6 cellular contexts compared by ENCODE assay signal in genomic region chr16:30066882-30067583, GRCh38. TPM values are rescaled to one million over a fixed set of nuclear protein-coding genes. Genes with fewer than 3 reads are reported as not detected.
A peak's percentile ranks its signal among the peaks of the same experiment; 100 is the strongest.
DNase-seq lines count a peak whose midpoint lies in the region; ATAC-seq and TF ChIP-seq lines count a peak whose summit lies in the region.

No MANE protein-coding gene starts in this region.

- intact Hi-C loops in OCI-LY7 (cut with micrococcal nuclease; ENCODE audit: unreplicated experiment) = loop anchor here (10.0 kb wide), 1 partner anchor 288 kb away; the partner anchor contains the start of gene CD2BP2

- H3F3A ChIP-seq in smooth muscle cell (ENCODE audit: low read depth) = peaks cover 55% of the 10 kb centered on the region

- peak overlapping the region; percentile 99 for H3K9ac ChIP-seq in smooth muscle cell (ENCODE audit: low read depth)

- H3K27me3 ChIP-seq in smooth muscle cell (ENCODE audit: low read depth) = no peaks in the 10 kb centered on the region

- peaks cover 14% of the 10 kb centered on the region for H4K20me1 ChIP-seq in OCI-LY7 (ENCODE audit: insufficient read depth, low read length)
- H4K20me1 ChIP-seq in smooth muscle cell (ENCODE audit: low read depth) = peaks cover 64% of the 10 kb centered on the region

- POLR2A ChIA-PET in OCI-LY7 (lab: Charles Lee) = interaction anchor here (0.6 to 1.5 kb wide), 3 partner anchors 9 to 205 kb away, joined by 3 to 4 read pairs (median 3); no protein-coding TSS in a partner anchor

- no peak for TF ChIP-seq CTCF in OCI-LY7 (conservative IDR thresholded peaks at IDR 0.05; ENCODE audit: low read length)
- no peak for TF ChIP-seq CTCF in epithelial cell of proximal tubule (conservative IDR thresholded peaks at IDR 0.05; ENCODE audit: low read depth, low read length)
- no peak for TF ChIP-seq CTCF in smooth muscle cell (IDR thresholded peaks at IDR 0.05; ENCODE audit: borderline replicate concordance, insufficient read depth, poor library complexity, severe bottlenecking)

- H3K27ac ChIP-seq in OCI-LY7 (ENCODE audit: low read depth, low read length, poor library complexity, severe bottlenecking) (peak overlapping the region; percentile 86), smooth muscle cell (ENCODE audit: low read depth) (peak overlapping the region; percentile 98)

- CTCF ChIA-PET in OCI-LY7 (lab: Charles Lee; ENCODE audit: unreplicated experiment) = no interaction called here

- H2AFZ ChIP-seq in OCI-LY7 (ENCODE audit: low read length) (no peak overlapping the region), smooth muscle cell (ENCODE audit: low read depth) (no peak overlapping the region)

- H3K4me2 ChIP-seq in OCI-LY7 (ENCODE audit: low read length) (peak overlapping the region; percentile 94), smooth muscle cell (peak overlapping the region; percentile 98)

- peaks cover 39% of the 10 kb centered on the region for H3K4me1 ChIP-seq in OCI-LY7 (ENCODE audit: insufficient read depth, low read length, poor library complexity, severe bottlenecking)
- peaks cover 34% of the 10 kb centered on the region for H3K4me1 ChIP-seq in smooth muscle cell (ENCODE audit: low read depth)

- H3K36me3 ChIP-seq in OCI-LY7 (ENCODE audit: insufficient read depth, low read length) (peaks cover 64% of the 10 kb centered on the region), smooth muscle cell (ENCODE audit: low read depth) (no peaks in the 10 kb centered on the region)

- H3K9me3 ChIP-seq in OCI-LY7 (ENCODE audit: low read length) = no peaks in the 10 kb centered on the region
- H3K9me3 ChIP-seq in smooth muscle cell (replicated peaks; ENCODE audit: low read depth) = no peaks in the 10 kb centered on the region

- WGBS in smooth muscle cell (ENCODE audit: low lambda C conversion rate) = 79% methylated on average over 16 of the region's 17 CpGs

- no peak for ATAC-seq in GM18868 (IDR thresholded peaks at IDR 0.05; ENCODE audit: unreplicated experiment)

- H3K79me2 ChIP-seq in OCI-LY7 (ENCODE audit: insufficient read depth, low read depth, low read length) (peaks cover 44% of the 10 kb centered on the region), smooth muscle cell (ENCODE audit: low read depth) (peaks cover 65% of the 10 kb centered on the region)

- H3K4me3 ChIP-seq in OCI-LY7 (ENCODE audit: low read depth, low read length, poor library complexity, severe bottlenecking) = peak overlapping the region; percentile 99
- peak overlapping the region; percentile 98 for H3K4me3 ChIP-seq in epithelial cell of proximal tubule (ENCODE audit: low read depth, low read length)
- peak overlapping the region; percentile 92 for H3K4me3 ChIP-seq in smooth muscle cell

- DNase-seq in OCI-LY7 (ENCODE audit: low spot score) = no peak
- no peak for DNase-seq in epithelial cell of proximal tubule (ENCODE audit: low read depth)
- no peak for DNase-seq in smooth muscle cell (lab: John Stamatoyannopoulos, UW; ENCODE audit: unreplicated experiment)
- DNase-seq in NCI-H446 treated with DMSO at 0.1 percent for 48 hours (lab: John Stamatoyannopoulos, UW) = no peak
- DNase-seq in HuH-7 (ENCODE audit: low spot score) = no peak

- BruUV-seq in OCI-LY7 (replicated peaks; lab: Mats Ljungman, UMichigan) = no TSS peak

- no peaks in the 10 kb centered on the region for H3K9me2 ChIP-seq in OCI-LY7 (ENCODE audit: insufficient read depth, low read length)

RNA-seq across cellular contexts. Expression of gene ALDOA, which starts 1.5 kb away (rescaled TPM):
- total RNA-seq in OCI-LY7 (2014; rRNA removed; shearing (Covaris generic)) = 646 and 809 TPM in 2 replicates
- total RNA-seq in OCI-LY7 (2022) (811 and 1,029 TPM in 2 replicates), epithelial cell of proximal tubule (1,398 and 2,089 TPM in 2 replicates), smooth muscle cell (1,112 and 1,146 TPM in 2 replicates)
- polyA plus RNA-seq in smooth muscle cell = 2,844 and 2,856 TPM in 2 replicates

RNA-seq across cellular contexts. Expression of gene PPP4C, which starts 8.8 kb away (rescaled TPM):
- 137 and 144 TPM in 2 replicates for total RNA-seq in OCI-LY7 (2014; rRNA removed; shearing (Covaris generic))
- 124 and 130 TPM in 2 replicates for total RNA-seq in OCI-LY7 (2022)
- total RNA-seq in epithelial cell of proximal tubule = 98.4 and 178 TPM in 2 replicates
- 90.2 and 111 TPM in 2 replicates for total RNA-seq in smooth muscle cell
- polyA plus RNA-seq in smooth muscle cell = 208 and 224 TPM in 2 replicates

RNA-seq across cellular contexts. Expression of gene TBX6, which starts 24.7 kb away (rescaled TPM):
- total RNA-seq in OCI-LY7 (2014; rRNA removed; shearing (Covaris generic)) = 0.77 and 1.4 TPM in 2 replicates
- total RNA-seq in OCI-LY7 (2022) = 3.7 and 4.5 TPM in 2 replicates
- total RNA-seq in epithelial cell of proximal tubule = 0.07 and 1.3 TPM in 2 replicates
- 0.13 and 2.0 TPM in 2 replicates for total RNA-seq in smooth muscle cell
- polyA plus RNA-seq in smooth muscle cell = 0.50 and 1.6 TPM in 2 replicates

RNA-seq across cellular contexts. Expression of gene YPEL3, which starts 29.0 kb away (rescaled TPM):
- total RNA-seq in OCI-LY7 (2014; rRNA removed; shearing (Covaris generic)) = 17.5 and 18.6 TPM in 2 replicates
- 34.5 and 50.6 TPM in 2 replicates for total RNA-seq in OCI-LY7 (2022)
- 16.0 and 41.3 TPM in 2 replicates for total RNA-seq in epithelial cell of proximal tubule
- total RNA-seq in smooth muscle cell = 32.3 and 37.5 TPM in 2 replicates
- polyA plus RNA-seq in smooth muscle cell = 65.9 and 81.1 TPM in 2 replicates

RNA-seq across cellular contexts. Expression of gene TLCD3B, which starts 36.0 kb away (rescaled TPM):
- 2.6 and 4.3 TPM in 2 replicates for total RNA-seq in OCI-LY7 (2014; rRNA removed; shearing (Covaris generic))
- total RNA-seq in OCI-LY7 (2022) = 17.6 and 21.3 TPM in 2 replicates
- not detected in 2 replicates for total RNA-seq in epithelial cell of proximal tubule
- total RNA-seq in smooth muscle cell = 0.45 TPM in 1 of 2 replicates, not detected in the other
- 0.48 and 1.3 TPM in 2 replicates for polyA plus RNA-seq in smooth muscle cell
